8 cellular contexts compared by ENCODE assay signal in the genomic region with DNA sequence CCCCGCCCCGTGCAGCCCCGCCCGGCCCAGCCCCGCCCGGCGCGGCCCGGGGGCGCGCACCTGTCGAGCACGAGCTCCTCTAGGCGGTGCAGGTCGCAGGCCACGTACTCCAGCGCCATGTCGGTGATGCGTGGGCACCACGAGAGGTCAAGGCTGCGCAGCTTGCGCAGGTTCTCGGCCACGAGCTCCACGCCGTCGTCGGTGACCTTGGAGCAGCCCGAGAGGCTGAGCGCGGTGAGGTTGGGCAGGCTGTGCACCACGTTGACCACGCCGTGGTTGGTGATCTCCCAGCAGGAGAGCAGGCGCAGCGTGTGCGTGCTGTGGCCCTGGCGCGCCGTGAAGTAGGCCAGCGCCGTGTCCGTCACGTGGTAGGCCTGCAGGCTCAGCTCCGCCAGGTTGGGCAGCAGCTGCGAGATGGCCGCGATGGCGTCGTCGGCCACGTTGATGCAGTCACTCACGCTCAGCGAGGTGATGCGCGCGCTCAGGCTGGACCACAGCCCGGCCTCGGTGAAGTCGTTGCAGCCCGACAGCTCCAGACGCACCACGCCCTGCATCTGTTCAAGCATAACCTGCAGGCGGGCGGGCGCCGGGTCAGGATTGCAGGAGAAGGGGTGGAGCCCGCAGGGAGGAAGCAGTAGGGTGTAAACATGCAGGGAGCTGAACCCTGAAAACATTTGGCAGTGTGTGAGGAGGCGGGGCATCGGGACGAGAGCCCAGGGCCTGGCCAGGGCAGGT. TPM values are rescaled to one million over a fixed set of nuclear protein-coding genes. Genes with fewer than 3 reads are reported as not detected.
A peak's percentile ranks its signal among the peaks of the same experiment; 100 is the strongest.
DNase-seq lines count a peak whose midpoint lies in the region; ATAC-seq and TF ChIP-seq lines count a peak whose summit lies in the region.

No MANE protein-coding gene starts in this region.

- peak; percentile 81 for ATAC-seq in activated CD8-positive, alpha-beta memory T cell treated with anti-CD3 and anti-CD28 coated beads, Interleukin-2, amount 10 ng/mL, durations not matched to agents 7 days and 5 days
- ATAC-seq in right cardiac atrium (peak in 1 of 2 donors; percentile 10), GM19035 (IDR thresholded peaks at IDR 0.05; ENCODE audit: unreplicated experiment) (no peak)

- TF ChIP-seq CTCF in GM12875 (IDR thresholded peaks at IDR 0.05; ENCODE audit: borderline replicate concordance, insufficient read depth, low read depth, low read length) (no peak), testis (IDR thresholded peaks at IDR 0.05) (no peak)

- peaks cover 1% of the 10 kb centered on the region for H3K36me3 Mint-ChIP-seq in activated CD8-positive, alpha-beta memory T cell treated with anti-CD3 and anti-CD28 coated beads, Interleukin-2, amount 10 ng/mL, durations not matched to agents 7 days and 5 days

- H3K9me3 Mint-ChIP-seq in activated CD8-positive, alpha-beta memory T cell treated with anti-CD3 and anti-CD28 coated beads, Interleukin-2, amount 10 ng/mL, durations not matched to agents 7 days and 5 days (ENCODE audit: low read depth), result peaks cover 2% of the 10 kb centered on the region

- peaks cover 6% of the 10 kb centered on the region for H3K4me1 ChIP-seq in right cardiac atrium (ENCODE audit: control insufficient read depth, insufficient read depth, low read length)
- peaks cover 7% of the 10 kb centered on the region for H3K4me1 ChIP-seq in testis

- intact Hi-C loops in right cardiac atrium (cut with DNase I) (no loop called here), testis (cut with DNase I; ENCODE audit: low total_unique reads) (no loop called here)

- H3K36me3 ChIP-seq in testis (ENCODE audit: low read depth, missing control alignments), result no peaks in the 10 kb centered on the region

- peaks cover 16% of the 10 kb centered on the region for H3K27me3 Mint-ChIP-seq in activated CD8-positive, alpha-beta memory T cell treated with anti-CD3 and anti-CD28 coated beads, Interleukin-2, amount 10 ng/mL, durations not matched to agents 7 days and 5 days

- peaks cover 30% of the 10 kb centered on the region for H3K4me1 Mint-ChIP-seq in activated CD8-positive, alpha-beta memory T cell treated with anti-CD3 and anti-CD28 coated beads, Interleukin-2, amount 10 ng/mL, durations not matched to agents 7 days and 5 days

- CTCF ChIA-PET in activated CD8-positive, alpha-beta memory T cell treated with anti-CD3 and anti-CD28 coated beads, Interleukin-2, amount 10 ng/mL, durations not matched to agents 7 days and 5 days (lab: Charles Lee), result interaction anchor here (0.7 to 3.3 kb wide), 14 partner anchors 12 to 111 kb away, joined by 3 to 24 read pairs (median 3); partner anchors contain the start of genes ANTKMT, CHTF18, CIAO3 and METRN

- peak; percentile 92 for DNase-seq in NCI-H2171 (lab: John Stamatoyannopoulos, UW)
- peak; percentile 80 for DNase-seq in activated CD8-positive, alpha-beta memory T cell treated with anti-CD3 and anti-CD28 coated beads, Interleukin-2, amount 10 ng/mL, durations not matched to agents 7 days and 5 days
- DNase-seq in right cardiac atrium, result no peak
- DNase-seq in stimulated activated CD4-positive, alpha-beta T cell treated with anti-CD3 and anti-CD28 coated beads, Interleukin-4, amount 100 ng/mL, for 1 hour, result peak; percentile 69
- no peak for DNase-seq in AML-193 (lab: John Stamatoyannopoulos, UW)
- no peak for DNase-seq in testis

- peak overlapping the region; percentile 26 for H3K4me3 ChIP-seq in GM12875 (ENCODE audit: low read depth, low read length)
- H3K4me3 ChIP-seq in right cardiac atrium (ENCODE audit: low read length), result peak overlapping the region; percentile 8
- peak overlapping the region in 1 of 2 donors; percentile 31 for H3K4me3 ChIP-seq in testis

- no peak overlapping the region for H3K27ac ChIP-seq in right cardiac atrium (ENCODE audit: low read length)
- H3K27ac ChIP-seq in testis, result no peak overlapping the region

- H3K4me3 Mint-ChIP-seq in activated CD8-positive, alpha-beta memory T cell treated with anti-CD3 and anti-CD28 coated beads, Interleukin-2, amount 10 ng/mL, durations not matched to agents 7 days and 5 days, result peak overlapping the region; percentile 77

- H3K9me3 ChIP-seq in right cardiac atrium (ENCODE audit: control insufficient read depth, low read length), result no peaks in the 10 kb centered on the region
- H3K9me3 ChIP-seq in testis, result no peaks in the 10 kb centered on the region

- peak overlapping the region; percentile 79 for H3K27ac Mint-ChIP-seq in activated CD8-positive, alpha-beta memory T cell treated with anti-CD3 and anti-CD28 coated beads, Interleukin-2, amount 10 ng/mL, durations not matched to agents 7 days and 5 days

- WGBS in right cardiac atrium, result 2% methylated on average over 71 of the region's 71 CpGs
- 4 to 6% methylated on average over 15 to 69 of the region's 71 CpGs for WGBS in testis, 2 donors

- no peak for TF ChIP-seq POLR2A in testis (IDR thresholded peaks at IDR 0.05)

- H3K27me3 ChIP-seq in right cardiac atrium (ENCODE audit: control insufficient read depth, insufficient read depth) (no peaks in the 10 kb centered on the region), testis (no peaks in the 10 kb centered on the region)

RNA-seq across cellular contexts. Expression of gene WDR24, which starts 5.3 kb away (rescaled TPM):
- 10 to 100 TPM; 18.9 to 19.4 TPM for total RNA-seq in activated CD8-positive, alpha-beta memory T cell treated with anti-CD3 and anti-CD28 coated beads, Interleukin-2, amount 10 ng/mL, durations not matched to agents 7 days and 5 days
- total RNA-seq in right cardiac atrium, result 1 to 10 TPM; 7.1 to 9.0 (median 8.2) TPM
- polyA plus RNA-seq in right cardiac atrium, result 6.3 TPM
- total RNA-seq in testis, result 10 to 100 TPM; 33.9 to 39.1 TPM
- 21.4 TPM for polyA plus RNA-seq in testis (ENCODE audit: insufficient read depth, low read depth, low replicate concordance)

RNA-seq across cellular contexts. Expression of gene FBXL16, which starts 10.1 kb away (rescaled TPM):
- 1 to 10 TPM; 4.2 to 7.5 TPM for total RNA-seq in activated CD8-positive, alpha-beta memory T cell treated with anti-CD3 and anti-CD28 coated beads, Interleukin-2, amount 10 ng/mL, durations not matched to agents 7 days and 5 days
- total RNA-seq in right cardiac atrium (under 1 TPM; 0.19 to 0.38 (median 0.28) TPM), testis (10 to 100 TPM; 15.8 to 16.1 TPM)
- polyA plus RNA-seq in right cardiac atrium (0.34 TPM), testis (ENCODE audit: insufficient read depth, low read depth, low replicate concordance) (23.4 TPM)

RNA-seq across cellular contexts. Expression of gene JMJD8, which starts 11.4 kb away (rescaled TPM):
- total RNA-seq in activated CD8-positive, alpha-beta memory T cell treated with anti-CD3 and anti-CD28 coated beads, Interleukin-2, amount 10 ng/mL, durations not matched to agents 7 days and 5 days, result 10 to 100 TPM; 30.5 to 37.1 TPM
- total RNA-seq in right cardiac atrium (10 to 100 TPM; 52.0 to 55.7 (median 54.6) TPM), testis (100 to 1,000 TPM in 1 of 2 donors, 10 to 100 TPM in 1; 84.2 to 101 TPM)
- polyA plus RNA-seq in right cardiac atrium (49.7 TPM), testis (ENCODE audit: insufficient read depth, low read depth, low replicate concordance) (95.5 TPM)

RNA-seq across cellular contexts. Expression of gene STUB1, which starts 15.3 kb away (rescaled TPM):
- total RNA-seq in activated CD8-positive, alpha-beta memory T cell treated with anti-CD3 and anti-CD28 coated beads, Interleukin-2, amount 10 ng/mL, durations not matched to agents 7 days and 5 days, result 10 to 100 TPM; 84.2 to 87.1 TPM
- total RNA-seq in right cardiac atrium, result 100 to 1,000 TPM; 114 to 121 (median 119) TPM
- 126 TPM for polyA plus RNA-seq in right cardiac atrium
- total RNA-seq in testis, result 100 to 1,000 TPM; 126 to 160 TPM
- 93.3 TPM for polyA plus RNA-seq in testis (ENCODE audit: insufficient read depth, low read depth, low replicate concordance)

RNA-seq across cellular contexts. Expression of gene METRN, which starts 19.4 kb away (rescaled TPM):
- 10 to 100 TPM in 1 of 2 experiments, 1 to 10 TPM in 1; 9.8 to 14.0 TPM for total RNA-seq in activated CD8-positive, alpha-beta memory T cell treated with anti-CD3 and anti-CD28 coated beads, Interleukin-2, amount 10 ng/mL, durations not matched to agents 7 days and 5 days
- total RNA-seq in right cardiac atrium, result 10 to 100 TPM; 65.2 to 75.0 (median 69.4) TPM
- 68.2 TPM for polyA plus RNA-seq in right cardiac atrium
- total RNA-seq in testis, result 10 to 100 TPM; 34.9 to 50.6 TPM
- 21.0 TPM for polyA plus RNA-seq in testis (ENCODE audit: insufficient read depth, low read depth, low replicate concordance)

Comparison
In these comparisons a context has a peak if more than half of its experiments do, and no peak if none do; other contexts are left out.
1. DNase-seq: peak in NCI-H2171 (single experiment), activated CD8-positive, alpha-beta memory T cell treated with anti-CD3 and anti-CD28 coated beads, Interleukin-2, amount 10 ng/mL, durations not matched to agents 7 days and 5 days (single experiment) and stimulated activated CD4-positive, alpha-beta T cell treated with anti-CD3 and anti-CD28 coated beads, Interleukin-4, amount 100 ng/mL, for 1 hour (single experiment); none in right cardiac atrium (0 of 3), AML-193 (0 of 2) and testis (single experiment).